In the genomic region with DNA sequence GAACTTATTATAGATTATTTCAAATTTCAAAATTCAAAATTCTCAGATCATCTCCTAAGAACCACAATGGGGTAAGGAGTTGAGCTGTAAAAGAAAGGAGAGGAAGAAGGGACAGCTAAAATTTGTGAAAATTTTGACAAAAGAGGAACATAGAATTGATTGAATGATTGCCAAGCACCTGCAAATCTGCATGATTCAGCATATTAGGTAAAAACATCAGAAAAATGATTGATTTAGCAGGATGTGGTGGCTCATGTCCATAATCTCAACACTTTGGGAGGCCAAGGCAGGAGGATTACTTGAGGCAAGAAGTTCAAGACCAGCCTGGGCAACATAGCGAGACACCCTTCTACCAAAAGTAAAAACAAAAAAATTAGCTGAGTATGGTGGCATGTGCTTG, we compare ENCODE assay signal across 28 cellular contexts.
"Had no signal": no experiment of that assay in that cellular context is flagged by ENCODE, and none has a peak within 500 bp of the region (broad histone marks: within the 10 kb centered on the region; RNA-seq: fewer than 3 reads in every experiment).

No MANE protein-coding gene starts in this region.

- H3K9me3 Mint-ChIP-seq: activated B cell treated with CpG ODN at 0.5 μM for 24 hours; activated CD4-positive, alpha-beta T cell treated with anti-CD3 and anti-CD28 coated beads, Interleukin-2, amount 10 ng/mL, durations not matched to agents 24 days and 14 days; activated naive CD4-positive, alpha-beta T cell treated with anti-CD3 and anti-CD28 coated beads, Interleukin-2, amount 10 ng/mL, durations not matched to agents 7 days and 5 days; activated T-helper 2 cell treated with anti-CD3 and anti-CD28 coated beads, Interferon-gamma antibody, Interleukin-2, Interleukin-4, amounts not matched to agents 10 μg/mL and 5 μg/mL and 100 μg/mL, durations not matched to agents 14 hours and 24 hours and 36 hours; T-cell had no signal

- H3K27ac ChIP-seq: ascending aorta, body of pancreas, SK-N-MC had no signal

- H3K4me1 ChIP-seq: ascending aorta had no signal

- H3K36me3 ChIP-seq: ascending aorta had no signal

- H3K9me3 ChIP-seq: ascending aorta, body of pancreas had no signal

- ATAC-seq: activated CD8-positive, alpha-beta memory T cell treated with anti-CD3 and anti-CD28 coated beads, Interleukin-2, amount 10 ng/mL, durations not matched to agents 7 days and 5 days; body of pancreas; Panc1; Right ventricle myocardium inferior; T-cell had no signal

- H3K4me3 ChIP-seq: ascending aorta, body of pancreas, SK-N-MC had no signal

- DNase-seq: activated B cell treated with CpG ODN at 0.5 μM for 24 hours; activated CD4-positive, alpha-beta T cell treated with anti-CD3 and anti-CD28 coated beads for 1 hour; activated CD4-positive, alpha-beta T cell treated with anti-CD3 and anti-CD28 coated beads, Interleukin-2, amount 10 ng/mL, durations not matched to agents 24 days and 14 days; activated CD4-positive, alpha-beta T cell treated with anti-CD3 and anti-CD28 coated beads, Interleukin-2, amount 50 U/mL, for 48 hours; activated CD8-positive, alpha-beta memory T cell treated with anti-CD3 and anti-CD28 coated beads, Interleukin-2, amount 10 ng/mL, durations not matched to agents 7 days and 5 days; activated gamma-delta T cell treated with Interleukin-2 at 50 U/mL for 16 hours; activated naive CD4-positive, alpha-beta T cell treated with anti-CD3 and anti-CD28 coated beads, Interleukin-2, amount 10 ng/mL, durations not matched to agents 7 days and 5 days; activated T-cell treated with anti-CD3 and anti-CD28 coated beads, Interleukin-2, amount 50 U/mL, for 24 hours; amniotic stem cell; body of pancreas; central memory CD4-positive, alpha-beta T cell; KG1; NCI-H1092; NCI-H1417; NCI-H1930; NCI-H2171; NCI-H2227 treated with DMSO at 0.1 percent for 48 hours; NCI-H526 treated with DMSO at 0.1 percent for 48 hours; NCI-H82; RPMI8226; T-cell; T-helper 2 cell had no signal

- H3K4me3 Mint-ChIP-seq: activated B cell treated with CpG ODN at 0.5 μM for 24 hours; activated CD4-positive, alpha-beta T cell treated with anti-CD3 and anti-CD28 coated beads, Interleukin-2, amount 10 ng/mL, durations not matched to agents 24 days and 14 days; activated CD8-positive, alpha-beta memory T cell treated with anti-CD3 and anti-CD28 coated beads, Interleukin-2, amount 10 ng/mL, durations not matched to agents 7 days and 5 days; activated naive CD4-positive, alpha-beta T cell treated with anti-CD3 and anti-CD28 coated beads, Interleukin-2, amount 10 ng/mL, durations not matched to agents 7 days and 5 days; activated T-cell treated with anti-CD3 and anti-CD28 coated beads, Interleukin-2, amount 50 U/mL, for 24 hours; T-cell had no signal

- H3K27ac Mint-ChIP-seq: activated B cell treated with CpG ODN at 0.5 μM for 24 hours; activated CD4-positive, alpha-beta T cell treated with anti-CD3 and anti-CD28 coated beads, Interleukin-2, amount 10 ng/mL, durations not matched to agents 24 days and 14 days; activated CD8-positive, alpha-beta memory T cell treated with anti-CD3 and anti-CD28 coated beads, Interleukin-2, amount 10 ng/mL, durations not matched to agents 7 days and 5 days; activated naive CD4-positive, alpha-beta T cell treated with anti-CD3 and anti-CD28 coated beads, Interleukin-2, amount 10 ng/mL, durations not matched to agents 7 days and 5 days; activated T-cell treated with anti-CD3 and anti-CD28 coated beads, Interleukin-2, amount 50 U/mL, for 24 hours; T-cell had no signal

- H3K27me3 Mint-ChIP-seq: activated B cell treated with CpG ODN at 0.5 μM for 24 hours; activated CD4-positive, alpha-beta T cell treated with anti-CD3 and anti-CD28 coated beads, Interleukin-2, amount 10 ng/mL, durations not matched to agents 24 days and 14 days; activated CD8-positive, alpha-beta memory T cell treated with anti-CD3 and anti-CD28 coated beads, Interleukin-2, amount 10 ng/mL, durations not matched to agents 7 days and 5 days; activated naive CD4-positive, alpha-beta T cell treated with anti-CD3 and anti-CD28 coated beads, Interleukin-2, amount 10 ng/mL, durations not matched to agents 7 days and 5 days; activated T-cell treated with anti-CD3 and anti-CD28 coated beads, Interleukin-2, amount 50 U/mL, for 24 hours; T-cell had no signal

- FAIRE-seq: bronchial epithelial cell had no signal

- H3K27me3 ChIP-seq: ascending aorta, body of pancreas had no signal
